In genomic region chr5:2896371-2897275, GRCh38 we compare ENCODE assay signal across 18 cellular contexts.
"Had no signal": no experiment of that assay in that cellular context is flagged by ENCODE, and none has a peak within 500 bp of the region (broad histone marks: within the 10 kb centered on the region; RNA-seq: fewer than 3 reads in every experiment).

No MANE protein-coding gene starts in this region.

- H3K4me3 ChIP-seq: left lung had no signal

- H3K4me1 Mint-ChIP-seq: activated naive CD8-positive, alpha-beta T cell treated with anti-CD3 and anti-CD28 coated beads, Interleukin-2, amount 10 ng/mL, durations not matched to agents 7 days and 5 days; stimulated activated naive B cell treated with anti-CD40 and anti-IgM and Interleukin-4, amounts not matched to agents 10 μg/mL and 1 μg/mL and 100 μg/mL, for 72 hours had no signal

- H3K4me3 Mint-ChIP-seq: activated naive CD8-positive, alpha-beta T cell treated with anti-CD3 and anti-CD28 coated beads, Interleukin-2, amount 10 ng/mL, durations not matched to agents 7 days and 5 days; natural killer cell treated with Interleukin-12 subunit alpha and Interleukin-12 subunit beta and Interleukin-15 and Interleukin-18, amount 100 ng/mL, for 72 hours; stimulated activated naive B cell treated with anti-CD40 and anti-IgM and Interleukin-4, amounts not matched to agents 10 μg/mL and 1 μg/mL and 100 μg/mL, for 72 hours had no signal

- H3K36me3 Mint-ChIP-seq: activated naive CD8-positive, alpha-beta T cell treated with anti-CD3 and anti-CD28 coated beads, Interleukin-2, amount 10 ng/mL, durations not matched to agents 7 days and 5 days; stimulated activated naive B cell treated with anti-CD40 and anti-IgM and Interleukin-4, amounts not matched to agents 10 μg/mL and 1 μg/mL and 100 μg/mL, for 72 hours had no signal

- H3K27me3 Mint-ChIP-seq: activated naive CD8-positive, alpha-beta T cell treated with anti-CD3 and anti-CD28 coated beads, Interleukin-2, amount 10 ng/mL, durations not matched to agents 7 days and 5 days; natural killer cell treated with Interleukin-12 subunit alpha and Interleukin-12 subunit beta and Interleukin-15 and Interleukin-18, amount 100 ng/mL, for 72 hours; stimulated activated naive B cell treated with anti-CD40 and anti-IgM and Interleukin-4, amounts not matched to agents 10 μg/mL and 1 μg/mL and 100 μg/mL, for 72 hours had no signal

- H3K27me3 ChIP-seq: neutrophil had no signal

- DNase-seq: activated CD4-positive, alpha-beta T cell treated with anti-CD3 and anti-CD28 coated beads, Interleukin-2, amount 50 U/mL, for 4 hours; activated naive CD4-positive, alpha-beta T cell treated with Interleukin-2 at 50 U/mL for 16 hours; activated naive CD8-positive, alpha-beta T cell treated with anti-CD3 and anti-CD28 coated beads, Interleukin-2, amount 10 ng/mL, durations not matched to agents 7 days and 5 days; activated T-cell treated with anti-CD3 and anti-CD28 coated beads, Interleukin-2, amount 50 U/mL, for 48 hours; amygdala; cortex of kidney; foreskin fibroblast; left lung; mammary epithelial cell; midbrain; posterior cingulate gyrus; stimulated activated CD4-positive, alpha-beta T cell treated with anti-CD3 and anti-CD28 coated beads, Interleukin-2, amount 100 ng/mL, for 48 hours; stimulated activated CD8-positive, alpha-beta memory T cell treated with anti-CD3 and anti-CD28 coated beads, Interleukin-4, amount 100 ng/mL, for 48 hours; stimulated activated naive B cell treated with anti-CD40 and anti-IgM and Interleukin-4, amounts not matched to agents 10 μg/mL and 1 μg/mL and 100 μg/mL, for 72 hours; T-helper 9 cell; trophoblast cell had no signal

- H3K36me3 ChIP-seq: left lung, neutrophil had no signal

- H3K27ac ChIP-seq: left lung, neutrophil had no signal

- H3K4me1 ChIP-seq: left lung had no signal

- H3K27ac Mint-ChIP-seq: activated naive CD8-positive, alpha-beta T cell treated with anti-CD3 and anti-CD28 coated beads, Interleukin-2, amount 10 ng/mL, durations not matched to agents 7 days and 5 days; natural killer cell treated with Interleukin-12 subunit alpha and Interleukin-12 subunit beta and Interleukin-15 and Interleukin-18, amount 100 ng/mL, for 72 hours; stimulated activated naive B cell treated with anti-CD40 and anti-IgM and Interleukin-4, amounts not matched to agents 10 μg/mL and 1 μg/mL and 100 μg/mL, for 72 hours had no signal

- H3K9me3 ChIP-seq: neutrophil had no signal

- ATAC-seq: left lung; natural killer cell treated with Interleukin-12 subunit alpha and Interleukin-12 subunit beta and Interleukin-15 and Interleukin-18, amount 100 ng/mL, for 72 hours; stimulated activated naive B cell treated with anti-CD40 and anti-IgM and Interleukin-4, amounts not matched to agents 10 μg/mL and 1 μg/mL and 100 μg/mL, for 72 hours had no signal
